In the genomic region with DNA sequence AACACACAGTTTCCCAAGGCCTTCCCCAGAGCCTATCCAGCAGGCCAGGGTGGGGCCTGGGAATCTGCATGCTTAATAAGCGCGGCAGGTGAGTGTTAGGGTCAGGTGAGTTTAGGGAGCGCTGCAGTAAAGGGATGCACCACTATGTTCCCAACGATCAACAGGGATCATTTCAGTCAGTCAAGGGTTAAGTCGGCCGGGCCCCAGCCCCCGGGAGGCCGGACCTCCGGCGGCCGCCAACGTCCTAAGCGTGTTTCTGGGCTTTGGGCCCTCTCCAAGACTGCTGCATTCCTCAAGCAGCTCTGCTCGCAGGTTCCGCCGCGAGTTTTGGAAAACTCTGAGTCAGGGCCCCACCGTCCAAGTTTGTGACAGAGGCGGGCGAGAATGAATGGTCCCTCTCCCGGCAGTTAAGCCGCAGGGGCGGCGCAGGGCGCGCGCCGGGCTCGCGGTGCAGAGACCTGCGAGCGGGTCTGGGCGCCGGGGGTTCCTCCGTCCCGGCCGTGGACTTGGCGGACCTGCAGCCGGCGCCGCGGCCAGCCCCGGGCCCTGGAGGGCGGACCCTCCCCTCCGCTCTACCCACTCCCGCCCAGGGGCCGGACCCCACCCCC, we compare ENCODE assay signal across 8 cellular contexts.
DNase-seq lines count a peak whose midpoint lies in the region; ATAC-seq and TF ChIP-seq lines count a peak whose summit lies in the region.

No MANE protein-coding gene starts in this region.

- H3K79me2 ChIP-seq in PC-3 (ENCODE audit: low read length) (no peaks in the 10 kb centered on the region), neural progenitor cell (ENCODE audit: low read depth) (no peaks in the 10 kb centered on the region)

- peaks cover 13% of the 10 kb centered on the region for H3K4me1 Mint-ChIP-seq in neural progenitor cell
- H3K4me1 Mint-ChIP-seq in activated CD4-positive, alpha-beta memory T cell treated with anti-CD3 and anti-CD28 coated beads for 36 hours (ENCODE audit: low read depth): peaks cover 2% of the 10 kb centered on the region

- peaks cover 38% of the 10 kb centered on the region for H3K27me3 Mint-ChIP-seq in neural progenitor cell (ENCODE audit: insufficient read depth, low read depth)
- H3K27me3 Mint-ChIP-seq in activated CD4-positive, alpha-beta memory T cell treated with anti-CD3 and anti-CD28 coated beads for 36 hours: peaks cover 28% of the 10 kb centered on the region

- peaks cover 8% of the 10 kb centered on the region for H3K9me3 Mint-ChIP-seq in neural progenitor cell
- no peaks in the 10 kb centered on the region for H3K9me3 Mint-ChIP-seq in activated CD4-positive, alpha-beta memory T cell treated with anti-CD3 and anti-CD28 coated beads for 36 hours

- no TSS peak for BruUV-seq in PC-3 (replicated peaks; lab: Mats Ljungman, UMichigan)

- ATAC-seq in PC-3 (peak; percentile 77), GM19452 (IDR thresholded peaks at IDR 0.05; ENCODE audit: unreplicated experiment) (no peak), GM21737 (IDR thresholded peaks at IDR 0.05; ENCODE audit: unreplicated experiment) (no peak)

- POLR2A ChIA-PET in PC-3 (lab: Charles Lee; ENCODE audit: unreplicated experiment): no interaction called here
- POLR2A ChIA-PET in activated CD4-positive, alpha-beta memory T cell treated with anti-CD3 and anti-CD28 coated beads for 36 hours (lab: Charles Lee): no interaction called here

- no peaks in the 10 kb centered on the region for H3K36me3 Mint-ChIP-seq in neural progenitor cell
- H3K36me3 Mint-ChIP-seq in activated CD4-positive, alpha-beta memory T cell treated with anti-CD3 and anti-CD28 coated beads for 36 hours: no peaks in the 10 kb centered on the region

- H3K27me3 ChIP-seq in PC-3 (ENCODE audit: low read length) (peaks cover 4% of the 10 kb centered on the region; the same call in 1 of the 2 replicates), neural progenitor cell (peaks cover 17% of the 10 kb centered on the region)

- intact Hi-C loops in PC-3 (cut with micrococcal nuclease): no loop called here
- intact Hi-C loops in activated CD4-positive, alpha-beta memory T cell treated with anti-CD3 and anti-CD28 coated beads for 36 hours (cut with micrococcal nuclease): no loop called here

- DNase-seq in AG09319 (ENCODE audit: extremely low read depth, low read depth) (peak; percentile 69), PC-3 (peak; percentile 86), fibroblast of the aortic adventitia (ENCODE audit: low read depth) (peak; percentile 98), neural progenitor cell (ENCODE audit: low spot score) (peak; percentile 65), DMS79 (lab: John Stamatoyannopoulos, UW) (no peak)
- no peak for DNase-seq in activated CD4-positive, alpha-beta memory T cell treated with anti-CD3 and anti-CD28 coated beads for 36 hours

- TF ChIP-seq CTCF in AG09319 (IDR thresholded peaks at IDR 0.05; ENCODE audit: low read depth, low read length) (no peak), PC-3 (conservative IDR thresholded peaks at IDR 0.05; ENCODE audit: low read depth, low read length) (no peak), fibroblast of the aortic adventitia (IDR thresholded peaks at IDR 0.05; ENCODE audit: insufficient read depth, low read length) (no peak), neural progenitor cell (IDR thresholded peaks at IDR 0.05) (no peak)

- H4K20me1 ChIP-seq in PC-3 (ENCODE audit: low read length) (no peaks in the 10 kb centered on the region), neural progenitor cell (ENCODE audit: low read depth) (no peaks in the 10 kb centered on the region)

- H3K9ac ChIP-seq in PC-3 (ENCODE audit: low read length) (0 out of 2 replicates have a peak overlapping the region, but pooled peaks have one; percentile 2), neural progenitor cell (no peak overlapping the region)

- H3K9me2 ChIP-seq in PC-3 (replicated peaks; ENCODE audit: low read length): no peaks in the 10 kb centered on the region

- H3K4me1 ChIP-seq in PC-3 (ENCODE audit: insufficient read depth, low read length) (peaks cover 4% of the 10 kb centered on the region; the same call in 1 of the 2 replicates), neural progenitor cell (peaks cover 41% of the 10 kb centered on the region)

- H3K4me3 ChIP-seq in PC-3 (ENCODE audit: low read length) (peak overlapping the region; percentile 72), fibroblast of the aortic adventitia (ENCODE audit: low read depth, low read length) (peak overlapping the region; percentile 60), neural progenitor cell (peak overlapping the region; percentile 82)

- H3F3A ChIP-seq in PC-3 (ENCODE audit: low read length, unreplicated experiment) (no peaks in the 10 kb centered on the region), neural progenitor cell (ENCODE audit: low read depth) (peaks cover 36% of the 10 kb centered on the region)

- H3K4me3 Mint-ChIP-seq in neural progenitor cell: peak overlapping the region; percentile 86
- H3K4me3 Mint-ChIP-seq in activated CD4-positive, alpha-beta memory T cell treated with anti-CD3 and anti-CD28 coated beads for 36 hours: no peak overlapping the region

- no peaks in the 10 kb centered on the region for H3K9me3 ChIP-seq in PC-3 (ENCODE audit: low read length)
- no peaks in the 10 kb centered on the region for H3K9me3 ChIP-seq in neural progenitor cell (ENCODE audit: low read depth)

- no peaks in the 10 kb centered on the region for H3K36me3 ChIP-seq in PC-3 (ENCODE audit: low read depth, low read length)
- H3K36me3 ChIP-seq in neural progenitor cell: no peaks in the 10 kb centered on the region

- CTCF ChIA-PET in PC-3 (lab: Charles Lee): no interaction called here
- CTCF ChIA-PET in activated CD4-positive, alpha-beta memory T cell treated with anti-CD3 and anti-CD28 coated beads for 36 hours (lab: Charles Lee): no interaction called here

- H2AFZ ChIP-seq in PC-3 (ENCODE audit: low read length): peak overlapping the region; percentile 79
- H2AFZ ChIP-seq in neural progenitor cell (replicated peaks): peak overlapping the region; percentile 91

- H3K4me2 ChIP-seq in PC-3 (ENCODE audit: low read length) (peak overlapping the region; percentile 99), neural progenitor cell (peak overlapping the region; percentile 98)

- H3K27ac ChIP-seq in PC-3 (ENCODE audit: low read length) (no peak overlapping the region), neural progenitor cell (no peak overlapping the region)

- no peak overlapping the region for H3K27ac Mint-ChIP-seq in neural progenitor cell
- H3K27ac Mint-ChIP-seq in activated CD4-positive, alpha-beta memory T cell treated with anti-CD3 and anti-CD28 coated beads for 36 hours: no peak overlapping the region

Comparison
In these comparisons a context has a peak if more than half of its experiments do, and no peak if none do; other contexts are left out.
1. DNase-seq: peak in AG09319 (single experiment), PC-3 (single experiment), fibroblast of the aortic adventitia (single experiment) and neural progenitor cell (single experiment); none in DMS79 (single experiment) and activated CD4-positive, alpha-beta memory T cell treated with anti-CD3 and anti-CD28 coated beads for 36 hours (single experiment).
2. Peak in every context shown above with its lines, with median percentiles within 50 percentile points of each other: H3K4me3 ChIP-seq.